1 cellular context compared by ENCODE assay signal in the genomic region with DNA sequence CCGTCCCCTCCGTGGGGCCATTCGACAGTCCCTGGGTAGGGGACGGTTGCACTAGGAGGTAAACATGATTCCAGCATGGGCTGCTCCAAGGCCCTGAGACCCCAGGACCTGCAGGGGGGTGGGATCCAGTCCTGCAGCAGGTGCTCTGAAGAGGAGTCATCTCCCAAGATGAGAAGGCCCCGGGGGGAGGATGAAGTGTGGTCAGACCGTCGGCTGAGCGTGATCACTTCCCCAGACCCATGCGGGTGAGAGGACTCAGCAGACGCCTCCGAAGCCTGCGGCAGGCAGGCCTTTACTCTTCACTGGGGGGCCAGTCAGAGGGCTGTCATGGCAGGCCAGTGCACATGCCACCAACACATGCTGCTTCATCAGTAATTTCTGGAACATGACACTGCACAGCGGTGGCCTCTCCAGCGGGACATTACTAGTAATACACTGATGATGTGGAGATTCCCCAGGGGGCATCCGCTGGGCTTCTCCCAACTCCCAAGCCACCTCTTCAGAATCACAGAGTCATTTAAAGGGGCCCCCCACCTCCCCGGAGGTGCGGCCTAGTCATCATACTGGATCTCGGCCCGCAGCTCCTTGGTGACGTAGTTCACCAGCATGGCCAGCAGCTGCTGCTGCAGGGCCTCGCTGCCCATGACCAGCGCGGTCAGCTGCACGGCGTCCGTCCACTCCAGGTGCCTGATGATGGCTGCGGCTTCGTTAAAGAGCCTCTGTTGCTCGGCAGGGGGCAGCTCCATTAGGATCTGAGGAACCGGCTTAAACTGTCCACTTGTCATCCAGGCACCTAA.
TF ChIP-seq lines count a peak whose summit lies in the region.

No MANE protein-coding gene starts in this region.

TF ChIP-seq in HepG2, 621 proteins besides CTCF, POLR2A, EP300 and RAD21:
- peak; percentile 35 for TF ChIP-seq AGO2 (optimal IDR thresholded peaks at IDR 0.05; ENCODE audit: low read depth, low read length)
- TF ChIP-seq SP5 (CRISPR knock-in tag; IDR thresholded peaks at IDR 0.05; ENCODE audit: borderline replicate concordance, low read depth) = no peak
TF ChIP-seq in HepG2: peak in this region for 1.
